In the genomic region with DNA sequence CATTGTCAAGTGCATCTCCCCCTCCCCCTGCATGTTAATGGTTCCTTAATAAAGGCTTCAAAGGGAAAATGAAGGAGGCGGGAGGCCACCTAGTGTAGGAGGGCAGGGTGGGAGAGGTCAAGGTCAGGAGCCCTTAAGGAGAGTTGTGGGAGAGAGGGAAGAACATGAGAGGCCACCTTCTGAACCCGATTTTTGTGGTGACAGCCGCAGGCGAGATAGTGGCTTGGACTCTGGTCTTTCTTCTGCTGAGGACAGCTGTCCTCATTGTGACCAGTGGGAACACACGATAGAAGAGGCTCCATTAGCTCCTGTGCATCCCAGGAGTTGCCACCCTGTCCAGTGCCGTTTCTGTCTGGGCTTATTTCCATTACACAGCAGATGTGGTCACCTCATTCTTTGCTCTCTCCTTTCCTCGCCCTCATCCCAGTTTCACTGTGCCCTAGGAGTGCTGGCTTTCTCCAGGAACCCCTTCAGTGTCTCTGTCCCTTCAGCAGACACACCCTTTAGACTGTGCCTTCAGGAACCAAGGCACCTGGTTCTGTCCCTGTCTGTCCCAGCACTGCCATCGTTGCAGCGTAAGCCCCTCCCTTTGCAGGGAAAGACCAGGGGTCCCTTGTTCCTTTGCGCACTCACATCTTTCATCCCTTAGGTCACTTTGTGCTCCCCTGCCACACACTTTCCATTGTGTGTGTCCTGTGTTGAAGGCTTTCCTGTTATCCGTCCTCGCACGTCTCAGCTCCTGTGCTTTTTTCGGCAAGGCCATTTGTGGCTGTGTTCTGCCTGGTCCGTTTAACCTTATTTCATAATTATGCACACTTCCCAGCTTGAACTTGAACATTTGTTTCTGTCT, we compare ENCODE assay signal across 17 cellular contexts. TPM values are rescaled to one million over a fixed set of nuclear protein-coding genes. Genes with fewer than 3 reads are reported as not detected.
DNase-seq lines count a peak whose midpoint lies in the region; ATAC-seq, FAIRE-seq and TF ChIP-seq lines count a peak whose summit lies in the region.
"Had no signal": no experiment of that assay in that cellular context is flagged by ENCODE, and none has a peak within 500 bp of the region (broad histone marks: within the 10 kb centered on the region; RNA-seq: fewer than 3 reads in every experiment).

No MANE protein-coding gene starts in this region.

- TF ChIP-seq RAD21 in liver (IDR thresholded peaks at IDR 0.05), result no peak

- H3K4me2 ChIP-seq in astrocyte (ENCODE audit: low read length), result no peak overlapping the region

- H3K4me3 Mint-ChIP-seq in HFFc6, result no peak overlapping the region
- peak overlapping the region; percentile 43 for H3K4me3 Mint-ChIP-seq in astrocyte (ENCODE audit: unreplicated experiment)

- ATAC-seq in stimulated activated naive CD8-positive, alpha-beta T cell treated with anti-CD3 and anti-CD28 coated beads, Interleukin-15, Interleukin-2, amounts not matched to agents 100 U/mL and 50 U/mL, for 24 hours, result no peak
- no peak for ATAC-seq in GM19324 (IDR thresholded peaks at IDR 0.05; ENCODE audit: low FRiP score, unreplicated experiment)
- ATAC-seq: esophagus mucosa; natural killer cell treated with Interleukin-12 subunit alpha and Interleukin-12 subunit beta and Interleukin-15 and Interleukin-18, amount 100 ng/mL, for 72 hours had no signal

- no peaks in the 10 kb centered on the region for H3K9me3 Mint-ChIP-seq in HFFc6
- H3K9me3 Mint-ChIP-seq in astrocyte (ENCODE audit: unreplicated experiment), result no peaks in the 10 kb centered on the region
- H3K9me3 Mint-ChIP-seq: natural killer cell treated with Interleukin-12 subunit alpha and Interleukin-12 subunit beta and Interleukin-15 and Interleukin-18, amount 100 ng/mL, for 72 hours had no signal

- H3K27ac ChIP-seq in astrocyte (ENCODE audit: low read depth, low read length) (no peak overlapping the region), liver (ENCODE audit: low read depth in 1 of 2, low read length in 2 of 2) (peak overlapping the region; percentile 39 to 59), small intestine (ENCODE audit: low read depth in 1 of 2, low read length in 1 of 2) (peak overlapping the region in 1 of 2 donors; percentile 27)

- FAIRE-seq in astrocyte (lab: Jason Lieb, UNC) (no peak), small intestine (lab: Jason Lieb, UNC) (no peak)

- DNase-seq in HFFc6 (no peak), astrocyte (ENCODE audit: low read depth) (no peak), small intestine (peak; percentile 58), activated gamma-delta T cell (lab: John Stamatoyannopoulos, UW) (no peak), SHP77 (lab: John Stamatoyannopoulos, UW) (no peak)
- DNase-seq in stimulated activated naive CD8-positive, alpha-beta T cell treated with anti-CD3 and anti-CD28 coated beads, Interleukin-15, Interleukin-2, amounts not matched to agents 100 U/mL and 50 U/mL, for 24 hours, result no peak
- DNase-seq: activated CD4-positive, alpha-beta T cell treated with anti-CD3 and anti-CD28 coated beads for 48 hours; AML-193; central memory CD4-positive, alpha-beta T cell; NCI-H1694; NK-92 treated with Interleukin-12 subunit alpha and Interleukin-12 subunit beta, amount 100 ng/mL, for 24 hours; stimulated activated CD4-positive, alpha-beta T cell treated with anti-CD3 and anti-CD28 coated beads, Interleukin-15, amount 100 ng/mL, for 24 hours; T-helper 1 cell had no signal

- 67% methylated on average over 15 of the region's 15 CpGs for WGBS in liver
- WGBS in small intestine, 3 donors, result 62 to 69% (median 67%) methylated on average over 15 of the region's 15 CpGs

- TF ChIP-seq CTCF in HFFc6 (IDR thresholded peaks at IDR 0.05) (no peak), astrocyte (IDR thresholded peaks at IDR 0.05; ENCODE audit: insufficient read depth, low read depth, low read length) (no peak), liver (IDR thresholded peaks at IDR 0.05; ENCODE audit: low read depth, low read length, missing input control) (no peak)

- H2AFZ ChIP-seq in astrocyte (ENCODE audit: low read depth, low read length), result no peak overlapping the region

- H3K9me3 ChIP-seq in astrocyte (ENCODE audit: insufficient read depth, low read depth, low read length) (no peaks in the 10 kb centered on the region), liver (ENCODE audit: control insufficient read depth in 4 of 4, low read length in 3 of 4) (no peaks in the 10 kb centered on the region), small intestine (ENCODE audit: control insufficient read depth, low read depth) (no peaks in the 10 kb centered on the region)

- peaks cover 30% of the 10 kb centered on the region for H3K36me3 ChIP-seq in astrocyte (ENCODE audit: insufficient read depth, low read length)
- H3K36me3 ChIP-seq in liver (ENCODE audit: control insufficient read depth in 4 of 4, insufficient read depth in 3 of 4, low read depth in 1 of 4, low read length in 3 of 4), result peaks cover 0 to 2% (median 0%) of the 10 kb centered on the region in 4 donors
- peaks cover 0 to 2% of the 10 kb centered on the region in 2 donors for H3K36me3 ChIP-seq in small intestine (ENCODE audit: control insufficient read depth in 2 of 2, insufficient read depth in 2 of 2, low read length in 2 of 2)

- H3K4me1 ChIP-seq in astrocyte (ENCODE audit: insufficient read depth, low read length) (peaks cover 30% of the 10 kb centered on the region), liver (ENCODE audit: control insufficient read depth in 4 of 4, insufficient read depth in 4 of 4, low read length in 3 of 4) (peaks cover 2 to 20% (median 11%) of the 10 kb centered on the region in 4 donors), small intestine (ENCODE audit: control insufficient read depth in 2 of 2, insufficient read depth in 1 of 2, low read depth in 1 of 2, low read length in 1 of 2) (peaks cover 2 to 8% of the 10 kb centered on the region in 2 donors)

- H3K27me3 ChIP-seq in astrocyte (ENCODE audit: insufficient read depth, low read length), result no peaks in the 10 kb centered on the region
- H3K27me3 ChIP-seq in liver (ENCODE audit: control insufficient read depth in 4 of 4, insufficient read depth in 4 of 4, low read length in 3 of 4), result no peaks in the 10 kb centered on the region
- H3K27me3 ChIP-seq in small intestine (ENCODE audit: control insufficient read depth in 2 of 2, insufficient read depth in 2 of 2, low read length in 2 of 2), result no peaks in the 10 kb centered on the region

- H3K36me3 Mint-ChIP-seq in HFFc6 (ENCODE audit: low read depth) (peaks cover 48% of the 10 kb centered on the region), astrocyte (ENCODE audit: low read depth, unreplicated experiment) (peaks cover 18% of the 10 kb centered on the region)

- H3K27me3 Mint-ChIP-seq in HFFc6 (ENCODE audit: insufficient read depth) (peaks cover 2% of the 10 kb centered on the region; the same call in 1 of the 2 replicates), astrocyte (ENCODE audit: low read depth, unreplicated experiment) (no peaks in the 10 kb centered on the region)
- H3K27me3 Mint-ChIP-seq: natural killer cell treated with Interleukin-12 subunit alpha and Interleukin-12 subunit beta and Interleukin-15 and Interleukin-18, amount 100 ng/mL, for 72 hours had no signal

- H3K9ac ChIP-seq in astrocyte (ENCODE audit: low read length) (no peak overlapping the region), liver (ENCODE audit: low read depth in 1 of 2, low read length in 2 of 2) (peak overlapping the region in 1 of 2 donors; percentile 32)

- peaks cover 94% of the 10 kb centered on the region for H3K79me2 ChIP-seq in astrocyte (ENCODE audit: insufficient read depth, low read length)

- H4K20me1 ChIP-seq in astrocyte (ENCODE audit: insufficient read depth, low read length), result peaks cover 71% of the 10 kb centered on the region

- H3K4me3 ChIP-seq in astrocyte (ENCODE audit: insufficient read depth, low read depth, low read length) (no peak overlapping the region), liver (ENCODE audit: low read depth in 1 of 3, low read length in 3 of 3) (no peak overlapping the region), small intestine (ENCODE audit: low read depth in 1 of 2, low read length in 2 of 2) (no peak overlapping the region)

- H3K4me1 Mint-ChIP-seq in HFFc6 (ENCODE audit: low read depth) (peaks cover 75% of the 10 kb centered on the region), astrocyte (ENCODE audit: low read depth, unreplicated experiment) (peaks cover 41% of the 10 kb centered on the region)

- peak overlapping the region; percentile 42; the same call in 1 of the 2 replicates for H3K27ac Mint-ChIP-seq in HFFc6
- no peak overlapping the region for H3K27ac Mint-ChIP-seq in astrocyte (ENCODE audit: unreplicated experiment)

TF ChIP-seq in liver, 16 proteins besides CTCF, POLR2A, EP300 and RAD21 (continues in another document):
- TF ChIP-seq, protein P1, sequence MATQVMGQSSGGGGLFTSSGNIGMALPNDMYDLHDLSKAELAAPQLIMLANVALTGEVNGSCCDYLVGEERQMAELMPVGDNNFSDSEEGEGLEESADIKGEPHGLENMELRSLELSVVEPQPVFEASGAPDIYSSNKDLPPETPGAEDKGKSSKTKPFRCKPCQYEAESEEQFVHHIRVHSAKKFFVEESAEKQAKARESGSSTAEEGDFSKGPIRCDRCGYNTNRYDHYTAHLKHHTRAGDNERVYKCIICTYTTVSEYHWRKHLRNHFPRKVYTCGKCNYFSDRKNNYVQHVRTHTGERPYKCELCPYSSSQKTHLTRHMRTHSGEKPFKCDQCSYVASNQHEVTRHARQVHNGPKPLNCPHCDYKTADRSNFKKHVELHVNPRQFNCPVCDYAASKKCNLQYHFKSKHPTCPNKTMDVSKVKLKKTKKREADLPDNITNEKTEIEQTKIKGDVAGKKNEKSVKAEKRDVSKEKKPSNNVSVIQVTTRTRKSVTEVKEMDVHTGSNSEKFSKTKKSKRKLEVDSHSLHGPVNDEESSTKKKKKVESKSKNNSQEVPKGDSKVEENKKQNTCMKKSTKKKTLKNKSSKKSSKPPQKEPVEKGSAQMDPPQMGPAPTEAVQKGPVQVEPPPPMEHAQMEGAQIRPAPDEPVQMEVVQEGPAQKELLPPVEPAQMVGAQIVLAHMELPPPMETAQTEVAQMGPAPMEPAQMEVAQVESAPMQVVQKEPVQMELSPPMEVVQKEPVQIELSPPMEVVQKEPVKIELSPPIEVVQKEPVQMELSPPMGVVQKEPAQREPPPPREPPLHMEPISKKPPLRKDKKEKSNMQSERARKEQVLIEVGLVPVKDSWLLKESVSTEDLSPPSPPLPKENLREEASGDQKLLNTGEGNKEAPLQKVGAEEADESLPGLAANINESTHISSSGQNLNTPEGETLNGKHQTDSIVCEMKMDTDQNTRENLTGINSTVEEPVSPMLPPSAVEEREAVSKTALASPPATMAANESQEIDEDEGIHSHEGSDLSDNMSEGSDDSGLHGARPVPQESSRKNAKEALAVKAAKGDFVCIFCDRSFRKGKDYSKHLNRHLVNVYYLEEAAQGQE (IDR thresholded peaks at IDR 0.05), result no peak
- TF ChIP-seq FOXA1 (IDR thresholded peaks at IDR 0.05) (no peak), TAF1 (conservative IDR thresholded peaks at IDR 0.05) (no peak), GABPA (IDR thresholded peaks at IDR 0.05 in 1 of 2, conservative IDR thresholded peaks at IDR 0.05 in 1 of 2) (no peak), HNF4A (conservative IDR thresholded peaks at IDR 0.05) (no peak), HNF4G (IDR thresholded peaks at IDR 0.05) (no peak)

RNA-seq across cellular contexts. Expression of a gene that starts 7.6 kb away (rescaled TPM):
- total RNA-seq in HFFc6 (2021; fragmentation: NEBNext Ultra II Directional; extraction: Animal tissue kit (Norgen Biotek cat#: 25700)), result 10 to 100 TPM; 63.0 to 91.4 (median 75.0) TPM
- total RNA-seq in astrocyte, result 86.7 and 93.2 TPM in 2 replicates
- 10 to 100 TPM; 34.6 to 52.0 TPM for total RNA-seq in liver
- 10 to 100 TPM; 17.0 to 19.0 TPM for polyA plus RNA-seq in liver
- polyA plus RNA-seq in small intestine, result 10 to 100 TPM; 14.5 to 27.4 (median 17.8) TPM
